Comparison of ENCODE assay signal across 34 cellular contexts in genomic region chr1:156394082-156394481, GRCh38. TPM values are rescaled to one million over a fixed set of nuclear protein-coding genes. Genes with fewer than 3 reads are reported as not detected.
"Had no signal": no experiment of that assay in that cellular context is flagged by ENCODE, and none has a peak within 500 bp of the region (broad histone marks: within the 10 kb centered on the region; RNA-seq: fewer than 3 reads in every experiment).

No MANE protein-coding gene starts in this region.

- DNase-seq: activated CD4-positive, alpha-beta T cell treated with anti-CD3 and anti-CD28 coated beads for 36 hours; activated CD4-positive, alpha-beta T cell treated with anti-CD3 and anti-CD28 coated beads, Interleukin-2, amount 10 ng/mL, durations not matched to agents 7 days and 5 days; activated CD4-positive, alpha-beta T cell treated with anti-CD3 and anti-CD28 coated beads, Interleukin-2, amount 50 U/mL, for 48 hours; activated CD8-positive, alpha-beta memory T cell treated with anti-CD3 and anti-CD28 coated beads, Interleukin-2, amount 50 U/mL, for 4 hours; activated CD8-positive, alpha-beta T cell treated with anti-CD3 and anti-CD28 coated beads, Interleukin-2, amount 10 ng/mL, durations not matched to agents 7 days and 5 days; activated effector memory CD4-positive, alpha-beta T cell treated with Interleukin-2 at 50 U/mL for 16 hours; activated naive CD4-positive, alpha-beta T cell treated with anti-CD3 and anti-CD28 coated beads, Interleukin-2, amount 10 ng/mL, durations not matched to agents 7 days and 5 days; activated naive CD8-positive, alpha-beta T cell treated with anti-CD3 and anti-CD28 coated beads, Interleukin-2, amount 50 U/mL, for 24 hours; activated T-cell treated with anti-CD3 and anti-CD28 coated beads for 4 hours; activated T-cell treated with anti-CD3 and anti-CD28 coated beads, Interleukin-2, amount 50 U/mL, for 48 hours; amniotic stem cell; aorta; brain microvascular endothelial cell; central memory CD4-positive, alpha-beta T cell; Karpas-422; NCI-H1417 treated with DMSO at 0.1 percent for 48 hours; NCI-H2171 treated with DMSO at 0.1 percent for 48 hours; NCI-H2227 treated with DMSO at 0.1 percent for 48 hours; NCI-H446; PC-9; SIG-M5; SW 1271 had no signal

- H3K4me3 Mint-ChIP-seq: activated CD4-positive, alpha-beta T cell treated with anti-CD3 and anti-CD28 coated beads for 36 hours; activated CD4-positive, alpha-beta T cell treated with anti-CD3 and anti-CD28 coated beads, Interleukin-2, amount 10 ng/mL, durations not matched to agents 7 days and 5 days; activated CD8-positive, alpha-beta T cell treated with anti-CD3 and anti-CD28 coated beads, Interleukin-2, amount 10 ng/mL, durations not matched to agents 7 days and 5 days; activated naive CD4-positive, alpha-beta T cell treated with anti-CD3 and anti-CD28 coated beads, Interleukin-2, amount 10 ng/mL, durations not matched to agents 7 days and 5 days; activated naive CD8-positive, alpha-beta T cell; activated naive CD8-positive, alpha-beta T cell treated with anti-CD3 and anti-CD28 coated beads, Interleukin-2, amount 50 U/mL, for 24 hours; WTC11 had no signal

- ATAC-seq: activated CD4-positive, alpha-beta T cell treated with anti-CD3 and anti-CD28 coated beads for 36 hours; activated CD4-positive, CD25-positive, alpha-beta regulatory T cell treated with anti-CD3 and anti-CD28 coated beads, Interleukin-2, amount 50 U/mL, for 24 hours; activated CD8-positive, alpha-beta T cell treated with anti-CD3 and anti-CD28 coated beads, Interleukin-2, amount 10 ng/mL, durations not matched to agents 7 days and 5 days; activated naive CD8-positive, alpha-beta T cell treated with anti-CD3 and anti-CD28 coated beads, Interleukin-2, amount 50 U/mL, for 24 hours; Right ventricle myocardium inferior; SK-N-SH treated with all-trans-retinoic acid at 6 μM for 48 hours; WTC11 had no signal

- H2AFZ ChIP-seq: PC-9 had no signal

- H3K27ac ChIP-seq: brain microvascular endothelial cell, PC-9, RWPE1 had no signal

- H3K27ac Mint-ChIP-seq: activated CD4-positive, alpha-beta T cell treated with anti-CD3 and anti-CD28 coated beads for 36 hours; activated CD4-positive, alpha-beta T cell treated with anti-CD3 and anti-CD28 coated beads, Interleukin-2, amount 10 ng/mL, durations not matched to agents 7 days and 5 days; activated CD8-positive, alpha-beta T cell treated with anti-CD3 and anti-CD28 coated beads, Interleukin-2, amount 10 ng/mL, durations not matched to agents 7 days and 5 days; activated naive CD4-positive, alpha-beta T cell treated with anti-CD3 and anti-CD28 coated beads, Interleukin-2, amount 10 ng/mL, durations not matched to agents 7 days and 5 days; activated naive CD8-positive, alpha-beta T cell; activated naive CD8-positive, alpha-beta T cell treated with anti-CD3 and anti-CD28 coated beads, Interleukin-2, amount 50 U/mL, for 24 hours; WTC11 had no signal

- H3K4me1 Mint-ChIP-seq: activated CD4-positive, alpha-beta T cell treated with anti-CD3 and anti-CD28 coated beads, Interleukin-2, amount 10 ng/mL, durations not matched to agents 7 days and 5 days; activated naive CD4-positive, alpha-beta T cell treated with anti-CD3 and anti-CD28 coated beads, Interleukin-2, amount 10 ng/mL, durations not matched to agents 7 days and 5 days had no signal

- H3K36me3 Mint-ChIP-seq: activated naive CD4-positive, alpha-beta T cell treated with anti-CD3 and anti-CD28 coated beads, Interleukin-2, amount 10 ng/mL, durations not matched to agents 7 days and 5 days; WTC11 had no signal

- H3K9me3 Mint-ChIP-seq: activated CD4-positive, alpha-beta T cell treated with anti-CD3 and anti-CD28 coated beads, Interleukin-2, amount 10 ng/mL, durations not matched to agents 7 days and 5 days; activated naive CD4-positive, alpha-beta T cell treated with anti-CD3 and anti-CD28 coated beads, Interleukin-2, amount 10 ng/mL, durations not matched to agents 7 days and 5 days; activated naive CD8-positive, alpha-beta T cell treated with anti-CD3 and anti-CD28 coated beads, Interleukin-2, amount 50 U/mL, for 24 hours had no signal

- H3K4me3 ChIP-seq: PC-9 had no signal

- H3K36me3 ChIP-seq: brain microvascular endothelial cell had no signal

- H3K4me2 ChIP-seq: PC-9 had no signal

RNA-seq across cellular contexts. Expression of gene RHBG, which starts 25.1 kb away (rescaled TPM):
- total RNA-seq: activated CD4-positive, alpha-beta T cell treated with anti-CD3 and anti-CD28 coated beads for 36 hours; activated CD4-positive, alpha-beta T cell treated with anti-CD3 and anti-CD28 coated beads, Interleukin-2, amount 10 ng/mL, durations not matched to agents 7 days and 5 days; activated CD8-positive, alpha-beta T cell treated with anti-CD3 and anti-CD28 coated beads, Interleukin-2, amount 10 ng/mL, durations not matched to agents 7 days and 5 days; aorta; chondrocyte; MCF 10A; OCI-LY7; Right ventricle myocardium inferior; SK-MEL-5; T-helper 1 cell treated with Interleukin-12 subunit alpha and Interleukin-12 subunit beta and Interleukin-4 antibody, amounts not matched to agents 30 ng/mL and 1 ng/mL, for 36 hours; T-helper 2 cell treated with Interferon-gamma antibody and Interleukin-4, amounts not matched to agents 100 ng/mL and 5 ng/mL, for 36 hours had no signal

RNA-seq across cellular contexts. Expression of gene TSACC, which starts 55.8 kb away (rescaled TPM):
- total RNA-seq: aorta; chondrocyte; Right ventricle myocardium inferior; T-helper 1 cell treated with Interleukin-12 subunit alpha and Interleukin-12 subunit beta and Interleukin-4 antibody, amounts not matched to agents 30 ng/mL and 1 ng/mL, for 36 hours; T-helper 2 cell treated with Interferon-gamma antibody and Interleukin-4, amounts not matched to agents 100 ng/mL and 5 ng/mL, for 36 hours had no signal
